In genomic region chr6:79201935-79202334, GRCh38 we compare ENCODE assay signal across 22 cellular contexts.
"Had no signal": no experiment of that assay in that cellular context is flagged by ENCODE, and none has a peak within 500 bp of the region (broad histone marks: within the 10 kb centered on the region; RNA-seq: fewer than 3 reads in every experiment).

No MANE protein-coding gene starts in this region.

- DNase-seq: activated CD4-positive, alpha-beta memory T cell treated with anti-CD3 and anti-CD28 coated beads for 36 hours; activated CD4-positive, alpha-beta T cell treated with anti-CD3 and anti-CD28 coated beads for 4 hours; activated CD8-positive, alpha-beta memory T cell treated with anti-CD3 and anti-CD28 coated beads, Interleukin-2, amount 50 U/mL, for 4 hours; activated T-cell treated with anti-CD3 and anti-CD28 coated beads, Interleukin-2, amount 50 U/mL, for 4 hours; brain microvascular endothelial cell; central memory CD4-positive, alpha-beta T cell; esophagus squamous epithelium; foreskin melanocyte; heart right ventricle; natural killer cell; stimulated activated CD4-positive, alpha-beta T cell treated with anti-CD3 and anti-CD28 coated beads, Interleukin-12 subunit alpha, Interleukin-12 subunit beta, amount 100 ng/mL, for 4 hours; stimulated activated CD4-positive, alpha-beta T cell treated with anti-CD3 and anti-CD28 coated beads, Interleukin-4, amount 100 ng/mL, for 1 hour; stimulated activated naive CD8-positive, alpha-beta T cell treated with anti-CD3 and anti-CD28 coated beads, Interleukin-15, Interleukin-2, amounts not matched to agents 100 U/mL and 50 U/mL, for 24 hours; T-cell; testis; transverse colon had no signal

- H3K27me3 Mint-ChIP-seq: activated CD4-positive, alpha-beta memory T cell treated with anti-CD3 and anti-CD28 coated beads for 36 hours; activated naive CD4-positive, alpha-beta T cell treated with anti-CD3 and anti-CD28 coated beads, Interleukin-2, amount 50 U/mL, for 24 hours; activated T-helper 17 cell treated with anti-CD3 and anti-CD28 coated beads, Interleukin-2, amount 50 U/mL, for 72 hours; T-cell had no signal

- H3K4me1 Mint-ChIP-seq: activated naive CD4-positive, alpha-beta T cell treated with anti-CD3 and anti-CD28 coated beads, Interleukin-2, amount 50 U/mL, for 24 hours; activated T-helper 17 cell treated with anti-CD3 and anti-CD28 coated beads, Interleukin-2, amount 50 U/mL, for 72 hours; T-cell had no signal

- H3K9me3 Mint-ChIP-seq: activated CD4-positive, alpha-beta memory T cell treated with anti-CD3 and anti-CD28 coated beads for 36 hours; activated naive CD4-positive, alpha-beta T cell treated with anti-CD3 and anti-CD28 coated beads, Interleukin-2, amount 50 U/mL, for 24 hours; activated T-cell treated with anti-CD3 and anti-CD28 coated beads, Interleukin-2, amount 50 U/mL, for 4 hours; activated T-helper 17 cell treated with anti-CD3 and anti-CD28 coated beads, Interleukin-2, amount 50 U/mL, for 72 hours; natural killer cell; T-cell had no signal

- ATAC-seq: activated T-cell treated with anti-CD3 and anti-CD28 coated beads, Interleukin-2, amount 50 U/mL, for 4 hours; activated T-helper 17 cell treated with anti-CD3 and anti-CD28 coated beads, Interleukin-2, amount 50 U/mL, for 72 hours; heart right ventricle; natural killer cell; sciatic nerve; stimulated activated naive CD8-positive, alpha-beta T cell treated with anti-CD3 and anti-CD28 coated beads, Interleukin-15, Interleukin-2, amounts not matched to agents 100 U/mL and 50 U/mL, for 24 hours; T-cell had no signal

- H3K27me3 ChIP-seq: ascending aorta, brain microvascular endothelial cell, esophagus squamous epithelium, heart right ventricle, testis, transverse colon had no signal

- H3K27ac ChIP-seq: ascending aorta, brain microvascular endothelial cell, epithelial cell of prostate, esophagus squamous epithelium, heart right ventricle, skin epidermis, testis, transverse colon had no signal

- H3K4me3 Mint-ChIP-seq: activated CD4-positive, alpha-beta memory T cell treated with anti-CD3 and anti-CD28 coated beads for 36 hours; activated naive CD4-positive, alpha-beta T cell treated with anti-CD3 and anti-CD28 coated beads, Interleukin-2, amount 50 U/mL, for 24 hours; activated T-cell treated with anti-CD3 and anti-CD28 coated beads, Interleukin-2, amount 50 U/mL, for 4 hours; activated T-helper 17 cell treated with anti-CD3 and anti-CD28 coated beads, Interleukin-2, amount 50 U/mL, for 72 hours; natural killer cell; T-cell had no signal

- H3K4me3 ChIP-seq: ascending aorta, esophagus squamous epithelium, heart right ventricle, skin epidermis, testis, transverse colon had no signal

- H3K9me3 ChIP-seq: ascending aorta, esophagus squamous epithelium, heart right ventricle, testis, transverse colon had no signal

- H3K4me1 ChIP-seq: ascending aorta, esophagus squamous epithelium, testis, transverse colon had no signal

- H3K27ac Mint-ChIP-seq: activated CD4-positive, alpha-beta memory T cell treated with anti-CD3 and anti-CD28 coated beads for 36 hours; activated naive CD4-positive, alpha-beta T cell treated with anti-CD3 and anti-CD28 coated beads, Interleukin-2, amount 50 U/mL, for 24 hours; activated T-helper 17 cell treated with anti-CD3 and anti-CD28 coated beads, Interleukin-2, amount 50 U/mL, for 72 hours; natural killer cell; T-cell had no signal
